8 cellular contexts compared by ENCODE assay signal in genomic region chr7:55515569-55516279, GRCh38. TPM values are rescaled to one million over a fixed set of nuclear protein-coding genes. Genes with fewer than 3 reads are reported as not detected.
A peak's percentile ranks its signal among the peaks of the same experiment; 100 is the strongest.
DNase-seq lines count a peak whose midpoint lies in the region; ATAC-seq and TF ChIP-seq lines count a peak whose summit lies in the region.

No MANE protein-coding gene starts in this region.

- H3K9me3 ChIP-seq in DOHH2 (ENCODE audit: control insufficient read depth, insufficient read depth, low read length) (no peaks in the 10 kb centered on the region), MG63 (no peaks in the 10 kb centered on the region)

- H4K20me1 ChIP-seq in DOHH2 (ENCODE audit: control insufficient read depth, insufficient read depth, low read depth, low read length) = peaks cover 6% of the 10 kb centered on the region; the same call in 1 of the 2 replicates

- no peaks in the 10 kb centered on the region for H3K9me2 ChIP-seq in DOHH2 (replicated peaks; ENCODE audit: control insufficient read depth, low read length)

- H3K27me3 ChIP-seq in DOHH2 (ENCODE audit: control insufficient read depth, low read length) (no peaks in the 10 kb centered on the region), MG63 (no peaks in the 10 kb centered on the region)

- H3F3A ChIP-seq in DOHH2 (ENCODE audit: control insufficient read depth, insufficient read depth) = no peaks in the 10 kb centered on the region

- H3K4me3 ChIP-seq in DOHH2 (ENCODE audit: low read length) (peak overlapping the region; percentile 2; the same call in 1 of the 2 replicates), fibroblast of the aortic adventitia (ENCODE audit: low read depth, low read length) (no peak overlapping the region), MG63 (no peak overlapping the region)

- H3K4me2 ChIP-seq in DOHH2 (ENCODE audit: low read length) = peak overlapping the region; percentile 38

- TF ChIP-seq CTCF in DOHH2 (IDR thresholded peaks at IDR 0.05; ENCODE audit: low read depth, low read length, poor library complexity, severe bottlenecking) (no peak), fibroblast of the aortic adventitia (IDR thresholded peaks at IDR 0.05; ENCODE audit: insufficient read depth, low read length) (no peak)

- peaks cover 55% of the 10 kb centered on the region for H3K36me3 ChIP-seq in DOHH2 (ENCODE audit: control insufficient read depth, low read length)
- 0 out of 2 replicates have a peak, but pooled peaks cover 2% of the 10 kb centered on the region for H3K36me3 ChIP-seq in MG63

- in situ Hi-C loops in KBM-7 (cut with MboI; ENCODE audit: low pct_unique_long_range_greater_than_20kb, low sequenced_read_pairs) = no loop called here

- H3K4me1 ChIP-seq in DOHH2 (ENCODE audit: control insufficient read depth, low read length) = peaks cover 20% of the 10 kb centered on the region

- ATAC-seq in HG03354 (IDR thresholded peaks at IDR 0.05; ENCODE audit: poor library complexity, severe bottlenecking, unreplicated experiment) = peak; percentile 31
- ATAC-seq in esophagus mucosa = no peak

- peaks cover 4% of the 10 kb centered on the region for H3K79me2 ChIP-seq in DOHH2 (ENCODE audit: control insufficient read depth, low read length)

- peak; percentile 26 for TF ChIP-seq POLR2A in GM19193 (IDR thresholded peaks at IDR 0.05; ENCODE audit: extremely low read depth, insufficient read depth, insufficient read length)

- no peak overlapping the region for H3K27ac ChIP-seq in DOHH2 (ENCODE audit: low read depth, low read length)

- DNase-seq in fibroblast of the aortic adventitia (ENCODE audit: low read depth) (peak; percentile 30), MG63 (no peak), H4 (ENCODE audit: low spot score) (no peak), KBM-7 (no peak)

RNA-seq across cellular contexts. Expression of gene VOPP1, which starts 56.6 kb away (rescaled TPM):
- 46.1 and 89.4 TPM in 2 replicates for total RNA-seq in fibroblast of the aortic adventitia (ENCODE audit: low replicate concordance)
- total RNA-seq in MG63 (2014; rRNA removed; shearing (Covaris generic); ENCODE audit: low replicate concordance) = 45.4 and 56.4 TPM in 2 replicates
- 148 and 152 TPM in 2 replicates for total RNA-seq in H4 (2014; rRNA removed; shearing (Covaris generic))
- 11.1 TPM for total RNA-seq in esophagus mucosa
